Comparison of ENCODE assay signal across 17 cellular contexts in genomic region chr6:90444125-90444745, GRCh38.
A peak's percentile ranks its signal among the peaks of the same experiment; 100 is the strongest.
DNase-seq lines count a peak whose midpoint lies in the region; ATAC-seq and FAIRE-seq lines count a peak whose summit lies in the region.
"Had no signal": no experiment of that assay in that cellular context is flagged by ENCODE, and none has a peak within 500 bp of the region (broad histone marks: within the 10 kb centered on the region; RNA-seq: fewer than 3 reads in every experiment).

No MANE protein-coding gene starts in this region.

- CTCF ChIA-PET in activated CD4-positive, alpha-beta T cell treated with anti-CD3 and anti-CD28 coated beads, Interleukin-2, amount 10 ng/mL, durations not matched to agents 7 days and 5 days (lab: Charles Lee), result interaction anchor here (1.0 to 3.0 kb wide), 9 partner anchors 9 to 146 kb away, joined by 3 to 27 read pairs (median 9); no protein-coding TSS in a partner anchor

- H3K36me3 ChIP-seq in neuron (ENCODE audit: insufficient read depth, low read length), result no peaks in the 10 kb centered on the region
- H3K36me3 ChIP-seq: heart left ventricle, upper lobe of left lung had no signal

- no peaks in the 10 kb centered on the region for H3K27me3 ChIP-seq in neuron (ENCODE audit: insufficient read depth, low read length)
- H3K27me3 ChIP-seq: heart left ventricle, upper lobe of left lung had no signal

- H3K36me3 Mint-ChIP-seq in activated CD4-positive, alpha-beta T cell treated with anti-CD3 and anti-CD28 coated beads, Interleukin-2, amount 10 ng/mL, durations not matched to agents 7 days and 5 days (ENCODE audit: low read depth), result peaks cover 10% of the 10 kb centered on the region
- H3K36me3 Mint-ChIP-seq in activated naive CD8-positive, alpha-beta T cell treated with anti-CD3 and anti-CD28 coated beads, Interleukin-2, amount 50 U/mL, for 24 hours (ENCODE audit: low read depth), result peaks cover 2% of the 10 kb centered on the region
- H3K36me3 Mint-ChIP-seq: CD4-positive, alpha-beta memory T cell had no signal

- peaks cover 53% of the 10 kb centered on the region for H3K4me1 ChIP-seq in neuron (ENCODE audit: insufficient read depth, low read length)
- H3K4me1 ChIP-seq: upper lobe of left lung had no signal

- H2AFZ ChIP-seq in neuron (ENCODE audit: low read depth, low read length), result peak overlapping the region; percentile 0

- H3K27ac Mint-ChIP-seq in activated CD4-positive, alpha-beta T cell treated with anti-CD3 and anti-CD28 coated beads, Interleukin-2, amount 10 ng/mL, durations not matched to agents 7 days and 5 days, result peak overlapping the region; percentile 39
- H3K27ac Mint-ChIP-seq in activated naive CD8-positive, alpha-beta T cell treated with anti-CD3 and anti-CD28 coated beads, Interleukin-2, amount 50 U/mL, for 24 hours, result peak overlapping the region; percentile 95
- H3K27ac Mint-ChIP-seq: CD4-positive, alpha-beta memory T cell; T-helper 17 cell had no signal

- H3K27me3 Mint-ChIP-seq in activated CD4-positive, alpha-beta T cell treated with anti-CD3 and anti-CD28 coated beads, Interleukin-2, amount 10 ng/mL, durations not matched to agents 7 days and 5 days, result no peaks in the 10 kb centered on the region
- H3K27me3 Mint-ChIP-seq in activated naive CD8-positive, alpha-beta T cell treated with anti-CD3 and anti-CD28 coated beads, Interleukin-2, amount 50 U/mL, for 24 hours, result no peaks in the 10 kb centered on the region

- POLR2A ChIA-PET in activated CD4-positive, alpha-beta T cell treated with anti-CD3 and anti-CD28 coated beads, Interleukin-2, amount 10 ng/mL, durations not matched to agents 7 days and 5 days (lab: Charles Lee), result interaction anchor here (0.5 to 0.6 kb wide), 3 partner anchors 19 to 31 kb away, joined by 3 to 4 read pairs (median 3); no protein-coding TSS in a partner anchor

- no peak overlapping the region for H3K4me3 ChIP-seq in neuron (ENCODE audit: low read length)
- H3K4me3 ChIP-seq: heart left ventricle, upper lobe of left lung had no signal

- no peak for DNase-seq in activated CD4-positive, alpha-beta T cell treated with anti-CD3 and anti-CD28 coated beads, Interleukin-2, amount 10 ng/mL, durations not matched to agents 7 days and 5 days
- DNase-seq in activated CD4-positive, alpha-beta T cell treated with anti-CD3 and anti-CD28 coated beads, Interleukin-2, amount 50 U/mL, for 4 hours, result no peak
- DNase-seq in activated naive CD8-positive, alpha-beta T cell treated with anti-CD3 and anti-CD28 coated beads, Interleukin-2, amount 50 U/mL, for 24 hours, result no peak
- no peak for DNase-seq in anterior cingulate cortex (lab: John Stamatoyannopoulos, UW)
- no peak for DNase-seq in urothelium cell line (ENCODE audit: low spot score)
- DNase-seq: activated CD4-positive, CD25-positive, alpha-beta regulatory T cell; CD4-positive, alpha-beta memory T cell; heart left ventricle; NCI-H146; NCI-H446 treated with DMSO at 0.1 percent for 48 hours; Right ventricle myocardium superior; T-helper 17 cell; upper lobe of left lung had no signal

- peaks cover 9% of the 10 kb centered on the region for H3K9me3 Mint-ChIP-seq in activated CD4-positive, alpha-beta T cell treated with anti-CD3 and anti-CD28 coated beads, Interleukin-2, amount 10 ng/mL, durations not matched to agents 7 days and 5 days
- H3K9me3 Mint-ChIP-seq in activated naive CD8-positive, alpha-beta T cell treated with anti-CD3 and anti-CD28 coated beads, Interleukin-2, amount 50 U/mL, for 24 hours, result no peaks in the 10 kb centered on the region
- H3K9me3 Mint-ChIP-seq: CD4-positive, alpha-beta memory T cell had no signal

- H3K4me3 Mint-ChIP-seq in activated CD4-positive, alpha-beta T cell treated with anti-CD3 and anti-CD28 coated beads, Interleukin-2, amount 10 ng/mL, durations not matched to agents 7 days and 5 days, result no peak overlapping the region
- peak overlapping the region; percentile 41 for H3K4me3 Mint-ChIP-seq in activated naive CD8-positive, alpha-beta T cell treated with anti-CD3 and anti-CD28 coated beads, Interleukin-2, amount 50 U/mL, for 24 hours
- H3K4me3 Mint-ChIP-seq: T-helper 17 cell had no signal

- ATAC-seq in HG03342 (IDR thresholded peaks at IDR 0.05; ENCODE audit: unreplicated experiment), result peak; percentile 47
- peak; percentile 4 for ATAC-seq in activated naive CD8-positive, alpha-beta T cell treated with anti-CD3 and anti-CD28 coated beads, Interleukin-2, amount 50 U/mL, for 24 hours
- no peak for ATAC-seq in HG03045 (IDR thresholded peaks at IDR 0.05; ENCODE audit: unreplicated experiment)
- ATAC-seq: heart left ventricle, T-helper 17 cell had no signal

- H3K4me1 Mint-ChIP-seq in activated CD4-positive, alpha-beta T cell treated with anti-CD3 and anti-CD28 coated beads, Interleukin-2, amount 10 ng/mL, durations not matched to agents 7 days and 5 days, result peaks cover 27% of the 10 kb centered on the region
- H3K4me1 Mint-ChIP-seq in activated naive CD8-positive, alpha-beta T cell treated with anti-CD3 and anti-CD28 coated beads, Interleukin-2, amount 50 U/mL, for 24 hours, result peaks cover 53% of the 10 kb centered on the region

- no peak for FAIRE-seq in urothelium cell line (lab: Jason Lieb, UNC)
- FAIRE-seq: bronchial epithelial cell had no signal

- no peaks in the 10 kb centered on the region for H3K9me3 ChIP-seq in neuron (ENCODE audit: low read length)
- H3K9me3 ChIP-seq: heart left ventricle, upper lobe of left lung had no signal
